ENCODE assay signal across 27 cellular contexts in the genomic region with DNA sequence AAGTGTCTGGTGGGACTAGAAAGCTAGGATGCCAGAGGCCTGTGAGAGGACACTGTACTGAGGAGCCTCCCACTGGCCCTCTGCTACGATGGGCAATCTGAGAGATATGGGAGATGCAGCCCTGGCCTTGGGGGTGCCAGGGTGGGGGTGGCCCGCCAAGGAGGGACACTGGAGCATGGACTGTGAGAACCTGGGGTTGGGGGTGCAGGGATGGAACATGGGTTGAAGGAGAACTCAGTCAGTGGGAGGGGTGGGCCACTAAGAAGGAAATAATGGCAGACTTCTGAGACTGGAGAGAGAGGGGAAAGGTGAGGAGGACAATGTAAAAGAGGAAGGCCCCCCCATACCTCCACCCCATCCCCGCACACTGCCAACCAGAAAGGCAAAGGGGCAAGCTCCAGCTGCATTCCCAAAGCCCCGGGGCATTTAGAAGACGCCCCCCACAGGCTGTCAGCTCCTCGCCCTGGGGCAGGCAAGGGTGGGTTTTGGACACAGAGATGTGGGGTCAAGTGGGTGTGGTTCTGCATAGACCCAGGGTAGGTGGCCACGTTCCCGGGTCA. TPM values are rescaled to one million over a fixed set of nuclear protein-coding genes. Genes with fewer than 3 reads are reported as not detected.
A peak's percentile ranks its signal among the peaks of the same experiment; 100 is the strongest.
DNase-seq lines count a peak whose midpoint lies in the region; ATAC-seq and TF ChIP-seq lines count a peak whose summit lies in the region.
"Had no signal": no experiment of that assay in that cellular context is flagged by ENCODE, and none has a peak within 500 bp of the region (broad histone marks: within the 10 kb centered on the region; RNA-seq: fewer than 3 reads in every experiment).

No MANE protein-coding gene starts in this region.

- no peaks in the 10 kb centered on the region for H4K20me1 ChIP-seq in GM23338 (replicated peaks; ENCODE audit: insufficient read depth)

- peaks cover 37% of the 10 kb centered on the region for H3K27me3 Mint-ChIP-seq in GM23338 (ENCODE audit: insufficient read depth, low read depth, poor library complexity)
- H3K27me3 Mint-ChIP-seq in activated B cell treated with CpG ODN at 0.5 μM for 24 hours, result peaks cover 31% of the 10 kb centered on the region
- H3K27me3 Mint-ChIP-seq in memory B cell, result peaks cover 30% of the 10 kb centered on the region

- H3K27ac Mint-ChIP-seq in GM23338 (no peak overlapping the region), activated B cell treated with CpG ODN at 0.5 μM for 24 hours (peak overlapping the region; percentile 7), memory B cell (no peak overlapping the region)
- H3K27ac Mint-ChIP-seq in stimulated activated effector memory CD8-positive, alpha-beta T cell treated with anti-CD3 and anti-CD28 coated beads, Interleukin-12 subunit alpha, Interleukin-12 subunit beta, amount 100 ng/mL, for 72 hours, result peak overlapping the region; percentile 81
- H3K27ac Mint-ChIP-seq: stimulated activated naive CD8-positive, alpha-beta T cell treated with anti-CD3 and anti-CD28 coated beads, Interleukin-15, Interleukin-2, amounts not matched to agents 100 ng/mL and 50 ng/mL, for 24 hours had no signal

- no peak overlapping the region for H3K27ac ChIP-seq in GM23338 (ENCODE audit: low read depth)
- H3K27ac ChIP-seq: psoas muscle, SK-N-MC had no signal

- no peaks in the 10 kb centered on the region for H3K79me2 ChIP-seq in GM23338 (replicated peaks; ENCODE audit: insufficient read depth)

- peaks cover 25% of the 10 kb centered on the region for H3K4me1 ChIP-seq in GM23338 (ENCODE audit: insufficient read depth)
- H3K4me1 ChIP-seq: psoas muscle had no signal

- H3K27me3 ChIP-seq in GM23338 (ENCODE audit: insufficient read depth), result peaks cover 55% of the 10 kb centered on the region

- H3K36me3 ChIP-seq in GM23338 (ENCODE audit: insufficient read depth), result no peaks in the 10 kb centered on the region
- H3K36me3 ChIP-seq: tibial nerve had no signal

- intact Hi-C loops in activated B cell treated with CpG ODN at 0.5 μM for 24 hours (cut with micrococcal nuclease), result no loop called here

- no peaks in the 10 kb centered on the region for H3K9me2 ChIP-seq in GM23338 (ENCODE audit: insufficient read depth)

- CTCF ChIA-PET in activated B cell treated with CpG ODN at 0.5 μM for 24 hours (lab: Charles Lee), result no interaction called here

- H3K4me1 Mint-ChIP-seq in GM23338 (peaks cover 36% of the 10 kb centered on the region), activated B cell treated with CpG ODN at 0.5 μM for 24 hours (peaks cover 23% of the 10 kb centered on the region), memory B cell (peaks cover 13% of the 10 kb centered on the region)
- peaks cover 26% of the 10 kb centered on the region for H3K4me1 Mint-ChIP-seq in stimulated activated effector memory CD8-positive, alpha-beta T cell treated with anti-CD3 and anti-CD28 coated beads, Interleukin-12 subunit alpha, Interleukin-12 subunit beta, amount 100 ng/mL, for 72 hours

- H3F3A ChIP-seq in GM23338 (replicated peaks; ENCODE audit: low read depth), result peaks cover 2% of the 10 kb centered on the region; the same call in 1 of the 2 replicates

- H3K4me2 ChIP-seq in GM23338, result no peak overlapping the region

- POLR2A ChIA-PET in activated B cell treated with CpG ODN at 0.5 μM for 24 hours (lab: Charles Lee), result interaction anchor here (0.6 kb wide), 1 partner anchor 67 kb away, joined by 3 read pairs; no protein-coding TSS in a partner anchor

- H3K9me3 Mint-ChIP-seq in GM23338, result no peaks in the 10 kb centered on the region
- no peaks in the 10 kb centered on the region for H3K9me3 Mint-ChIP-seq in activated B cell treated with CpG ODN at 0.5 μM for 24 hours
- no peaks in the 10 kb centered on the region for H3K9me3 Mint-ChIP-seq in memory B cell
- H3K9me3 Mint-ChIP-seq in stimulated activated effector memory CD8-positive, alpha-beta T cell treated with anti-CD3 and anti-CD28 coated beads, Interleukin-12 subunit alpha, Interleukin-12 subunit beta, amount 100 ng/mL, for 72 hours, result no peaks in the 10 kb centered on the region
- H3K9me3 Mint-ChIP-seq: stimulated activated naive CD8-positive, alpha-beta T cell treated with anti-CD3 and anti-CD28 coated beads, Interleukin-15, Interleukin-2, amounts not matched to agents 100 ng/mL and 50 ng/mL, for 24 hours had no signal

- no peak for ATAC-seq in GM23338
- no peak for ATAC-seq in activated B cell treated with CpG ODN at 0.5 μM for 24 hours (ENCODE audit: low read depth)
- no peak for ATAC-seq in memory B cell (ENCODE audit: low read depth)
- ATAC-seq in stimulated activated effector memory CD8-positive, alpha-beta T cell treated with anti-CD3 and anti-CD28 coated beads, Interleukin-12 subunit alpha, Interleukin-12 subunit beta, amount 100 ng/mL, for 72 hours, result no peak
- no peak for ATAC-seq in GM18520 (IDR thresholded peaks at IDR 0.05; ENCODE audit: unreplicated experiment)
- no peak for ATAC-seq in GM18907 (IDR thresholded peaks at IDR 0.05; ENCODE audit: unreplicated experiment)
- ATAC-seq in GM21423 (IDR thresholded peaks at IDR 0.05; ENCODE audit: unreplicated experiment), result no peak
- ATAC-seq: psoas muscle had no signal

- no peaks in the 10 kb centered on the region for H3K36me3 Mint-ChIP-seq in GM23338 (ENCODE audit: low read depth)
- H3K36me3 Mint-ChIP-seq in activated B cell treated with CpG ODN at 0.5 μM for 24 hours (ENCODE audit: low read depth), result peaks cover 2% of the 10 kb centered on the region
- peaks cover 2% of the 10 kb centered on the region for H3K36me3 Mint-ChIP-seq in memory B cell
- no peaks in the 10 kb centered on the region for H3K36me3 Mint-ChIP-seq in stimulated activated effector memory CD8-positive, alpha-beta T cell treated with anti-CD3 and anti-CD28 coated beads, Interleukin-12 subunit alpha, Interleukin-12 subunit beta, amount 100 ng/mL, for 72 hours

- no peak overlapping the region for H3K4me3 ChIP-seq in GM23338
- H3K4me3 ChIP-seq: lung, psoas muscle, SK-N-MC had no signal

- H3K4me3 Mint-ChIP-seq in GM23338, result peak overlapping the region; percentile 75; the same call in 1 of the 3 replicates
- peak overlapping the region; percentile 24 for H3K4me3 Mint-ChIP-seq in activated B cell treated with CpG ODN at 0.5 μM for 24 hours
- H3K4me3 Mint-ChIP-seq in memory B cell, result peak overlapping the region; percentile 32
- H3K4me3 Mint-ChIP-seq in stimulated activated effector memory CD8-positive, alpha-beta T cell treated with anti-CD3 and anti-CD28 coated beads, Interleukin-12 subunit alpha, Interleukin-12 subunit beta, amount 100 ng/mL, for 72 hours, result peak overlapping the region; percentile 72
- H3K4me3 Mint-ChIP-seq: stimulated activated naive CD8-positive, alpha-beta T cell treated with anti-CD3 and anti-CD28 coated beads, Interleukin-15, Interleukin-2, amounts not matched to agents 100 ng/mL and 50 ng/mL, for 24 hours had no signal

- TF ChIP-seq CTCF in GM23338 (conservative IDR thresholded peaks at IDR 0.05; ENCODE audit: low read depth in 2 of 2), result no peak
- TF ChIP-seq CTCF in activated B cell treated with CpG ODN at 0.5 μM for 24 hours (IDR thresholded peaks at IDR 0.05), result no peak

- H2AFZ ChIP-seq in GM23338, result no peak overlapping the region

- DNase-seq in GM23338 (ENCODE audit: low spot score) (no peak), activated B cell treated with CpG ODN at 0.5 μM for 24 hours (no peak), memory B cell (ENCODE audit: low spot score in 2 of 2) (no peak)
- DNase-seq in stimulated activated effector memory CD8-positive, alpha-beta T cell treated with anti-CD3 and anti-CD28 coated beads, Interleukin-12 subunit alpha, Interleukin-12 subunit beta, amount 100 ng/mL, for 72 hours (ENCODE audit: low spot score in 2 of 2), result no peak
- DNase-seq: activated effector memory CD4-positive, alpha-beta T cell treated with Interleukin-2 at 50 U/mL for 16 hours; AML-193; amygdala; EL; foreskin melanocyte; hippocampal formation; NCI-H1436; NCI-H524; psoas muscle; stimulated activated CD4-positive, alpha-beta T cell treated with anti-CD3 and anti-CD28 coated beads, Interleukin-2, amount 100 ng/mL, for 24 hours had no signal

TF ChIP-seq in GM23338, 12 proteins besides CTCF, POLR2A, EP300 and RAD21 (continues in another document):
- TF ChIP-seq EZH2phosphoT487 (IDR thresholded peaks at IDR 0.05; ENCODE audit: unreplicated experiment), result no peak
- TF ChIP-seq NANOG (IDR thresholded peaks at IDR 0.05; ENCODE audit: borderline replicate concordance), result no peak
- TF ChIP-seq STAT1 (IDR thresholded peaks at IDR 0.05; ENCODE audit: unreplicated experiment), result no peak
- no peak for TF ChIP-seq CREB1 (CRISPR knock-in tag; IDR thresholded peaks at IDR 0.05; ENCODE audit: low read depth)
- TF ChIP-seq ZNF331 (CRISPR knock-in tag; IDR thresholded peaks at IDR 0.05; ENCODE audit: low read depth), result no peak
- TF ChIP-seq POLR2AphosphoS5 (IDR thresholded peaks at IDR 0.05; ENCODE audit: low read depth), result no peak
- TF ChIP-seq EZH2 (IDR thresholded peaks at IDR 0.05; ENCODE audit: low read depth, unreplicated experiment), result no peak
- TF ChIP-seq JUNB (IDR thresholded peaks at IDR 0.05; ENCODE audit: unreplicated experiment), result no peak
- TF ChIP-seq ZNF114 (CRISPR knock-in tag; IDR thresholded peaks at IDR 0.05), result no peak
- TF ChIP-seq, protein P1, sequence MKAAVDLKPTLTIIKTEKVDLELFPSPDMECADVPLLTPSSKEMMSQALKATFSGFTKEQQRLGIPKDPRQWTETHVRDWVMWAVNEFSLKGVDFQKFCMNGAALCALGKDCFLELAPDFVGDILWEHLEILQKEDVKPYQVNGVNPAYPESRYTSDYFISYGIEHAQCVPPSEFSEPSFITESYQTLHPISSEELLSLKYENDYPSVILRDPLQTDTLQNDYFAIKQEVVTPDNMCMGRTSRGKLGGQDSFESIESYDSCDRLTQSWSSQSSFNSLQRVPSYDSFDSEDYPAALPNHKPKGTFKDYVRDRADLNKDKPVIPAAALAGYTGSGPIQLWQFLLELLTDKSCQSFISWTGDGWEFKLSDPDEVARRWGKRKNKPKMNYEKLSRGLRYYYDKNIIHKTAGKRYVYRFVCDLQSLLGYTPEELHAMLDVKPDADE (IDR thresholded peaks at IDR 0.05), result no peak

RNA-seq across cellular contexts. Expression of a gene that starts 20.9 kb away (rescaled TPM):
- total RNA-seq in GM23338 (2014; rRNA removed; shearing (Covaris generic)), result not detected in 2 replicates
- 0.14 and 0.31 TPM in 2 replicates for polyA plus RNA-seq in GM23338 (2016; fragmentation: Nextera tagmentation; extraction: Ambion mirVana)
- total RNA-seq in activated B cell treated with CpG ODN at 0.5 μM for 24 hours, result not detected in 2 replicates
- total RNA-seq: cardiac septum, dermis microvascular lymphatic vessel endothelial cell, epithelial cell of proximal tubule, lung, MCF 10A, psoas muscle, RPMI7951, skeletal muscle tissue, tibial nerve had no signal
- polyA plus RNA-seq: lung, psoas muscle had no signal

RNA-seq across cellular contexts. Expression of a gene that starts 31.5 kb away (rescaled TPM):
- 18.8 and 22.0 TPM in 2 replicates for total RNA-seq in GM23338 (2014; rRNA removed; shearing (Covaris generic))
- polyA plus RNA-seq in GM23338 (2016; fragmentation: Nextera tagmentation; extraction: Ambion mirVana), result 36.0 and 39.9 TPM in 2 replicates
- 42.2 and 49.9 TPM in 2 replicates for total RNA-seq in activated B cell treated with CpG ODN at 0.5 μM for 24 hours
- total RNA-seq: dermis microvascular lymphatic vessel endothelial cell, epithelial cell of proximal tubule, MCF 10A, RPMI7951 had no signal

RNA-seq across cellular contexts. Expression of a gene that starts 33.9 kb away (rescaled TPM):
- total RNA-seq in GM23338 (2014; rRNA removed; shearing (Covaris generic)), result 1.1 and 1.2 TPM in 2 replicates
- polyA plus RNA-seq in GM23338 (2016; fragmentation: Nextera tagmentation; extraction: Ambion mirVana), result 0.14 and 0.29 TPM in 2 replicates
- 0.02 and 0.13 TPM in 2 replicates for total RNA-seq in activated B cell treated with CpG ODN at 0.5 μM for 24 hours
- total RNA-seq: dermis microvascular lymphatic vessel endothelial cell, MCF 10A, psoas muscle, RPMI7951, skeletal muscle tissue, tibial nerve had no signal

RNA-seq across cellular contexts. Expression of a gene that starts 47.9 kb away (rescaled TPM):
- total RNA-seq in GM23338 (2014; rRNA removed; shearing (Covaris generic)), result 18.0 and 29.2 TPM in 2 replicates
- polyA plus RNA-seq in GM23338 (2016; fragmentation: Nextera tagmentation; extraction: Ambion mirVana), result 43.4 and 50.0 TPM in 2 replicates
- total RNA-seq in activated B cell treated with CpG ODN at 0.5 μM for 24 hours, result 56.7 and 57.5 TPM in 2 replicates

Comparison
In these comparisons a context has a peak if more than half of its experiments do, and no peak if none do; other contexts are left out.
1. H3K27ac Mint-ChIP-seq: peak in activated B cell treated with CpG ODN at 0.5 μM for 24 hours (single experiment) and stimulated activated effector memory CD8-positive, alpha-beta T cell treated with anti-CD3 and anti-CD28 coated beads, Interleukin-12 subunit alpha, Interleukin-12 subunit beta, amount 100 ng/mL, for 72 hours (single experiment); none in GM23338 (single experiment) and memory B cell (single experiment).
2. H3K4me3 Mint-ChIP-seq: peak in every context shown above with its lines; median percentile 75 in GM23338; 72 in stimulated activated effector memory CD8-positive, alpha-beta T cell treated with anti-CD3 and anti-CD28 coated beads, Interleukin-12 subunit alpha, Interleukin-12 subunit beta, amount 100 ng/mL, for 72 hours; 32 in memory B cell; 24 in activated B cell treated with CpG ODN at 0.5 μM for 24 hours.